ENCODE assay signal across 8 cellular contexts in genomic region chr10:133307776-133308430, GRCh38. TPM values are rescaled to one million over a fixed set of nuclear protein-coding genes. Genes with fewer than 3 reads are reported as not detected.
DNase-seq lines count a peak whose midpoint lies in the region; ATAC-seq and TF ChIP-seq lines count a peak whose summit lies in the region.

No MANE protein-coding gene starts in this region.

- H3K4me3 Mint-ChIP-seq in neural crest cell = peak overlapping the region; percentile 94

- peaks cover 4% of the 10 kb centered on the region for H3K36me3 Mint-ChIP-seq in neural crest cell (ENCODE audit: low read depth)

- peak overlapping the region; percentile 97 for H3K27ac Mint-ChIP-seq in neural crest cell (ENCODE audit: unreplicated experiment)

- ATAC-seq in GM18867 (IDR thresholded peaks at IDR 0.05; ENCODE audit: unreplicated experiment) (peak; percentile 42), HG03378 (IDR thresholded peaks at IDR 0.05; ENCODE audit: unreplicated experiment) (peak; percentile 52)

- H3K27me3 Mint-ChIP-seq in neural crest cell (ENCODE audit: low read depth) = no peaks in the 10 kb centered on the region

- DNase-seq in Ammon's horn (ENCODE audit: low spot score) (peak; percentile 68), NOMO-1 treated with dmso at 0.1 percent for 144 hours (lab: John Stamatoyannopoulos, UW; ENCODE audit: unreplicated experiment) (peak; percentile 18), fibroblast of mammary gland (ENCODE audit: low read depth) (peak; percentile 58), neural crest cell (ENCODE audit: low read depth, low spot score) (peak; percentile 37), substantia nigra (lab: John Stamatoyannopoulos, UW) (peak in 6 of 49 donors; percentile 4 to 48 (median 35))
- DNase-seq in activated T-cell treated with anti-CD3 and anti-CD28 coated beads, Interleukin-2, amount 50 U/mL, for 1 hour = peak; percentile 92

- H3K4me3 ChIP-seq in fibroblast of mammary gland (ENCODE audit: control insufficient read depth, low read depth, low read length) = peak overlapping the region; percentile 85

- TF ChIP-seq CTCF in fibroblast of mammary gland (conservative IDR thresholded peaks at IDR 0.05; ENCODE audit: control insufficient read depth, insufficient read depth, low read depth, low read length) (peak; percentile 71), neural crest cell (conservative IDR thresholded peaks at IDR 0.05) (peak; percentile 74)

- H3K27ac ChIP-seq in substantia nigra (ENCODE audit: low read depth, low read length, poor library complexity, severe bottlenecking) = peak overlapping the region; percentile 97

- H3K9me3 Mint-ChIP-seq in neural crest cell = no peaks in the 10 kb centered on the region

- H3K4me1 Mint-ChIP-seq in neural crest cell = peaks cover 13% of the 10 kb centered on the region

RNA-seq across cellular contexts. Expression of gene TUBGCP2, which starts 0.8 kb away (rescaled TPM):
- total RNA-seq in neural crest cell = 70.0 and 72.0 TPM in 2 replicates

RNA-seq across cellular contexts. Expression of gene ZNF511, which starts 0.8 kb away (rescaled TPM):
- 62.7 and 75.6 TPM in 2 replicates for total RNA-seq in neural crest cell

RNA-seq across cellular contexts. Expression of gene CALY, which starts 28.8 kb away (rescaled TPM):
- 0.82 and 0.89 TPM in 2 replicates for total RNA-seq in neural crest cell

RNA-seq across cellular contexts. Expression of gene ADAM8, which starts 31.2 kb away (rescaled TPM):
- total RNA-seq in neural crest cell = 3.6 and 4.5 TPM in 2 replicates

RNA-seq across cellular contexts. Expression of gene PRAP1, which starts 39.3 kb away (rescaled TPM):
- not detected in 2 replicates for total RNA-seq in neural crest cell
